In genomic region chr7:107085180-107085579, GRCh38 we compare ENCODE assay signal across 21 cellular contexts. TPM values are rescaled to one million over a fixed set of nuclear protein-coding genes. Genes with fewer than 3 reads are reported as not detected.
DNase-seq lines count a peak whose midpoint lies in the region; ATAC-seq, FAIRE-seq and TF ChIP-seq lines count a peak whose summit lies in the region.
"Had no signal": no experiment of that assay in that cellular context is flagged by ENCODE, and none has a peak within 500 bp of the region (broad histone marks: within the 10 kb centered on the region; RNA-seq: fewer than 3 reads in every experiment).

No MANE protein-coding gene starts in this region.

- no peaks in the 10 kb centered on the region for H3K9me3 Mint-ChIP-seq in activated naive CD8-positive, alpha-beta T cell treated with anti-CD3 and anti-CD28 coated beads, Interleukin-2, amount 50 U/mL, for 24 hours
- H3K9me3 Mint-ChIP-seq: CD4-positive, alpha-beta T cell; CD8-positive, alpha-beta T cell had no signal

- intact Hi-C loops in stomach (cut with DNase I; ENCODE audit: low total_unique reads), result no loop called here

- H3K4me1 Mint-ChIP-seq in activated naive CD8-positive, alpha-beta T cell treated with anti-CD3 and anti-CD28 coated beads, Interleukin-2, amount 50 U/mL, for 24 hours, result no peaks in the 10 kb centered on the region
- H3K4me1 Mint-ChIP-seq: B cell had no signal

- no peak for TF ChIP-seq CTCF in stomach (IDR thresholded peaks at IDR 0.05)

- FAIRE-seq in A204.1 (lab: Jason Lieb, UNC), result peak; percentile 91
- FAIRE-seq in G401.6 (lab: Jason Lieb, UNC), result peak; percentile 61
- FAIRE-seq in RCC 7860 (lab: Jason Lieb, UNC), result peak; percentile 57
- FAIRE-seq in endometrium (lab: Jason Lieb, UNC), result peak; percentile 8
- FAIRE-seq: A549, GM12891 had no signal

- no peak for ATAC-seq in activated naive CD8-positive, alpha-beta T cell treated with anti-CD3 and anti-CD28 coated beads, Interleukin-2, amount 50 U/mL, for 24 hours
- ATAC-seq: A549; CD8-positive, alpha-beta T cell had no signal

- H3K4me3 ChIP-seq in stomach, result no peak overlapping the region
- H3K4me3 ChIP-seq: A549; BLaER1 treated with 17β-estradiol and CSF1 and Interleukin-3, amounts not matched to agents 10 nM and 100 nM had no signal

- no peaks in the 10 kb centered on the region for H3K27me3 ChIP-seq in stomach
- H3K27me3 ChIP-seq: BLaER1 treated with 17β-estradiol and CSF1 and Interleukin-3, amounts not matched to agents 10 nM and 100 nM had no signal

- H3K4me3 Mint-ChIP-seq in activated naive CD8-positive, alpha-beta T cell treated with anti-CD3 and anti-CD28 coated beads, Interleukin-2, amount 50 U/mL, for 24 hours, result no peak overlapping the region
- H3K4me3 Mint-ChIP-seq: B cell; CD4-positive, alpha-beta T cell; CD8-positive, alpha-beta T cell had no signal

- H3K9me3 ChIP-seq in stomach, result no peaks in the 10 kb centered on the region
- H3K9me3 ChIP-seq: A549; BLaER1 treated with 17β-estradiol and CSF1 and Interleukin-3, amounts not matched to agents 10 nM and 100 nM; Caco-2 had no signal

- no peak overlapping the region for H3K27ac Mint-ChIP-seq in activated naive CD8-positive, alpha-beta T cell treated with anti-CD3 and anti-CD28 coated beads, Interleukin-2, amount 50 U/mL, for 24 hours
- H3K27ac Mint-ChIP-seq: B cell; CD4-positive, alpha-beta T cell; CD8-positive, alpha-beta T cell had no signal

- H3K36me3 Mint-ChIP-seq in activated naive CD8-positive, alpha-beta T cell treated with anti-CD3 and anti-CD28 coated beads, Interleukin-2, amount 50 U/mL, for 24 hours (ENCODE audit: low read depth), result no peaks in the 10 kb centered on the region
- H3K36me3 Mint-ChIP-seq: CD8-positive, alpha-beta T cell had no signal

- DNase-seq in RCC 7860 (ENCODE audit: low spot score), result no peak
- no peak for DNase-seq in RKO (ENCODE audit: low spot score)
- DNase-seq in GDM1 (lab: John Stamatoyannopoulos, UW), result no peak
- no peak for DNase-seq in stomach
- no peak for DNase-seq in activated naive CD8-positive, alpha-beta T cell treated with anti-CD3 and anti-CD28 coated beads, Interleukin-2, amount 50 U/mL, for 24 hours
- DNase-seq: 8988T; AML-193; Caco-2; Calu3; CD4-positive, alpha-beta T cell; CD8-positive, alpha-beta T cell; DMS79 treated with DMSO at 0.1 percent for 48 hours; GF-D8 had no signal

- H3K27me3 Mint-ChIP-seq in activated naive CD8-positive, alpha-beta T cell treated with anti-CD3 and anti-CD28 coated beads, Interleukin-2, amount 50 U/mL, for 24 hours, result no peaks in the 10 kb centered on the region
- H3K27me3 Mint-ChIP-seq: B cell; CD4-positive, alpha-beta T cell had no signal

- H3K27ac ChIP-seq in stomach, result no peak overlapping the region
- H3K27ac ChIP-seq: A549; BLaER1 treated with 17β-estradiol and CSF1 and Interleukin-3, amounts not matched to agents 10 nM and 100 nM; C4-2B had no signal

- H3K4me1 ChIP-seq in stomach, result no peaks in the 10 kb centered on the region
- H3K4me1 ChIP-seq: A549; BLaER1 treated with 17β-estradiol and CSF1 and Interleukin-3, amounts not matched to agents 10 nM and 100 nM; Caco-2 had no signal

- H3K36me3 ChIP-seq in stomach, result no peaks in the 10 kb centered on the region
- H3K36me3 ChIP-seq: BLaER1 treated with 17β-estradiol and CSF1 and Interleukin-3, amounts not matched to agents 10 nM and 100 nM had no signal

- no peak for TF ChIP-seq EP300 in stomach (IDR thresholded peaks at IDR 0.05)

- TF ChIP-seq POLR2A in stomach (IDR thresholded peaks at IDR 0.05), result no peak

RNA-seq across cellular contexts. Expression of gene PRKAR2B, which starts 40.7 kb away (rescaled TPM):
- 10 to 100 TPM in 3 of 5 donors, 1 to 10 TPM in 2; 4.7 to 34.5 (median 10.1) TPM for total RNA-seq in stomach
- polyA plus RNA-seq in stomach, result 10 to 100 TPM; 20.2 to 39.6 (median 20.5) TPM
